Comparison of ENCODE assay signal across 22 cellular contexts in genomic region chr7:108134486-108134885, GRCh38. TPM values are rescaled to one million over a fixed set of nuclear protein-coding genes. Genes with fewer than 3 reads are reported as not detected.
"Had no signal": no experiment of that assay in that cellular context is flagged by ENCODE, and none has a peak within 500 bp of the region (broad histone marks: within the 10 kb centered on the region; RNA-seq: fewer than 3 reads in every experiment).

No MANE protein-coding gene starts in this region.

- DNase-seq: effector memory CD4-positive, alpha-beta T cell; gastrocnemius medialis; heart right ventricle; hypothalamus; kidney glomerular epithelial cell; mammary epithelial cell; midbrain; occipital lobe; pancreas; right cardiac atrium; stimulated activated CD4-positive, alpha-beta T cell treated with anti-CD3 and anti-CD28 coated beads, Interleukin-2, amount 100 ng/mL, for 48 hours; upper lobe of right lung had no signal

- FAIRE-seq: endometrium, islet of Langerhans, pancreas had no signal

- H3K27me3 Mint-ChIP-seq: progenitor cell of endocrine pancreas had no signal

- H3K4me3 ChIP-seq: gastrocnemius medialis, heart right ventricle, neural progenitor cell, pancreas, smooth muscle cell, tibial nerve, upper lobe of right lung, vagina had no signal

- H3K4me2 ChIP-seq: neural progenitor cell, smooth muscle cell had no signal

- H3K4me1 ChIP-seq: gastrocnemius medialis, pancreas, tibial nerve, upper lobe of right lung, vagina had no signal

- H3K27me3 ChIP-seq: gastrocnemius medialis, heart right ventricle, neural progenitor cell, pancreas, tibial nerve, upper lobe of right lung, vagina had no signal

- ATAC-seq: esophagus mucosa, gastrocnemius medialis, heart right ventricle, left lobe of liver, pancreas, right cardiac atrium, upper lobe of right lung had no signal

- H3K36me3 ChIP-seq: gastrocnemius medialis, heart right ventricle, neural progenitor cell, pancreas, tibial nerve, upper lobe of right lung, vagina had no signal

- H2AFZ ChIP-seq: neural progenitor cell had no signal

- H3K4me3 Mint-ChIP-seq: neural progenitor cell had no signal

- H3K27ac Mint-ChIP-seq: neural progenitor cell, progenitor cell of endocrine pancreas had no signal

- H3K9ac ChIP-seq: neural progenitor cell had no signal

- H3K27ac ChIP-seq: gastrocnemius medialis, heart right ventricle, neural progenitor cell, pancreas, tibial nerve, upper lobe of right lung, vagina had no signal

- H3K9me3 Mint-ChIP-seq: natural killer cell treated with Interleukin-12 subunit alpha and Interleukin-12 subunit beta and Interleukin-15 and Interleukin-18, amount 100 ng/mL, for 72 hours had no signal

- H3K9me3 ChIP-seq: gastrocnemius medialis, heart right ventricle, pancreas, tibial nerve, upper lobe of right lung, vagina had no signal

RNA-seq across cellular contexts. Expression of gene LAMB4, which starts 4.3 kb away (rescaled TPM):
- total RNA-seq: left lobe of liver; natural killer cell treated with Interleukin-12 subunit alpha and Interleukin-12 subunit beta and Interleukin-15 and Interleukin-18, amount 100 ng/mL, for 72 hours; upper lobe of right lung had no signal
